Comparison of ENCODE assay signal across 12 cellular contexts in the genomic region with DNA sequence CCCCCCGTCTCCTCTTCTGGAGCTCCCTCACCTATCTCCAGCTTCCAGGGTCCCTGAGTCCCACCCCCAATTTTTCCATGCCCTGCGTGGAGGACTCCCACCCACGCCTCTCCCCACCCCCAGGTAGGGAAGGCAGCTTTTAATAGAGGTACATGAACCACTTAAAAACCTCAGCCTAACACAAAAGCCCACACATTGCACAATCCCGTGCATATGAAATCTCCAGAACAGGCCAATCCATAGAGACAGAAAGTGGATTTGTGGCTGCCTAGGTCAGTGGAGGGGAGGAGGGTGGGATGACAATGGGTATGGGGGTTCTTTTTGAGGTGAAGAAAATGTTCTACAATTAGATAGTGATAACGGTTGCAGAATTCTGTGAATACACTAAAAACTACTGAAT.
"Had no signal": no experiment of that assay in that cellular context is flagged by ENCODE, and none has a peak within 500 bp of the region (broad histone marks: within the 10 kb centered on the region; RNA-seq: fewer than 3 reads in every experiment).

No MANE protein-coding gene starts in this region.

- H3K27me3 ChIP-seq: heart left ventricle, ovary, right atrium auricular region, uterus had no signal

- H3K27ac ChIP-seq: coronary artery, heart left ventricle, ovary, right atrium auricular region, uterus had no signal

- H3K9me3 ChIP-seq: ovary, uterus had no signal

- H3K4me3 ChIP-seq: coronary artery, heart left ventricle, ovary, right atrium auricular region, uterus had no signal

- H3K4me1 ChIP-seq: uterus had no signal

- DNase-seq: effector CD8-positive, alpha-beta T cell; heart left ventricle; hippocampal formation; left colon; natural killer cell; ovary; small intestine; stimulated activated CD4-positive, alpha-beta T cell treated with anti-CD3 and anti-CD28 coated beads, Interleukin-2, amount 100 ng/mL, for 48 hours; stimulated activated naive CD4-positive, alpha-beta T cell treated with Interleukin-2 at 50 U/mL for 16 hours; uterus had no signal

- ATAC-seq: heart left ventricle, natural killer cell had no signal

- H3K36me3 ChIP-seq: heart left ventricle, ovary, right atrium auricular region, uterus had no signal
